In the genomic region with DNA sequence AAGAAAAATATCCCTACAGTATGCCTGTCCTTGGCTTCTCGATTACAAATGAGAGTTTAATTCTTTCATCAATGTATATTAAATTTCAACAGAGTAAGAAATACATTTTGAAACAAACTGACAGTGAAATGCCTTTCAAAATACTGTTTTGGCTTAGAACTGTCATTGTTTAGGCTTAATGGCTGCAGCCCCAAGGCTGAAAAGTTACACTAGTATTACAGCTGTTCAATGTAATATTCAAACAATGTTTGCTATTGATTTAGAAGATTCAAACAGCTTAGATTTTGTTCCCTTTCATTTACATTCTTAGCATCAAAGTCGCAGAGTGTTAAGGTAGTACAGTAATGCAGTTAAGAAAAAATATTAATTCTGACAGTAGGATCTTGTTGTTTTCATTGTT, we compare ENCODE assay signal across 13 cellular contexts.
DNase-seq lines count a peak whose midpoint lies in the region; ATAC-seq and TF ChIP-seq lines count a peak whose summit lies in the region.
"Had no signal": no experiment of that assay in that cellular context is flagged by ENCODE, and none has a peak within 500 bp of the region (broad histone marks: within the 10 kb centered on the region; RNA-seq: fewer than 3 reads in every experiment).

No MANE protein-coding gene starts in this region.

- TF ChIP-seq CTCF in neural crest cell (conservative IDR thresholded peaks at IDR 0.05) (no peak), parathyroid adenoma (IDR thresholded peaks at IDR 0.05) (no peak), WTC11 (IDR thresholded peaks at IDR 0.05) (no peak)

- no peaks in the 10 kb centered on the region for H3K36me3 ChIP-seq in parathyroid adenoma (ENCODE audit: control insufficient read depth, insufficient read depth, low read length)
- H3K36me3 ChIP-seq: BLaER1 treated with 17β-estradiol and CSF1 and Interleukin-3, amounts not matched to agents 10 nM and 100 nM had no signal

- H3K36me3 Mint-ChIP-seq in neural crest cell (ENCODE audit: low read depth), result peaks cover 7% of the 10 kb centered on the region
- H3K36me3 Mint-ChIP-seq in WTC11, result no peaks in the 10 kb centered on the region
- H3K36me3 Mint-ChIP-seq: CD4-positive, CD25-positive, alpha-beta regulatory T cell had no signal

- ATAC-seq in GM21447 (IDR thresholded peaks at IDR 0.05; ENCODE audit: unreplicated experiment) (no peak), WTC11 (no peak)
- ATAC-seq: HCT116 had no signal

- H3K4me3 Mint-ChIP-seq in neural crest cell, result peak overlapping the region; percentile 33
- no peak overlapping the region for H3K4me3 Mint-ChIP-seq in WTC11
- H3K4me3 Mint-ChIP-seq: CD4-positive, CD25-positive, alpha-beta regulatory T cell had no signal

- H3K9me3 ChIP-seq in parathyroid adenoma (ENCODE audit: control insufficient read depth, low read length), result no peaks in the 10 kb centered on the region
- H3K9me3 ChIP-seq: BLaER1 treated with 17β-estradiol and CSF1 and Interleukin-3, amounts not matched to agents 10 nM and 100 nM had no signal

- no peak overlapping the region for H3K9ac ChIP-seq in parathyroid adenoma
- H3K9ac ChIP-seq: BLaER1 treated with 17β-estradiol and CSF1 and Interleukin-3, amounts not matched to agents 10 nM and 100 nM had no signal

- H3K4me3 ChIP-seq in parathyroid adenoma (ENCODE audit: low read depth, low read length), result no peak overlapping the region
- H3K4me3 ChIP-seq: BLaER1 treated with 17β-estradiol and CSF1 and Interleukin-3, amounts not matched to agents 10 nM and 100 nM had no signal

- H3K27me3 ChIP-seq in parathyroid adenoma (ENCODE audit: control insufficient read depth, insufficient read depth, low read length), result no peaks in the 10 kb centered on the region
- H3K27me3 ChIP-seq: BLaER1 treated with 17β-estradiol and CSF1 and Interleukin-3, amounts not matched to agents 10 nM and 100 nM had no signal

- DNase-seq in NCI-H526 (lab: John Stamatoyannopoulos, UW) (peak; percentile 20 to 42), foreskin melanocyte (peak; percentile 60), neural crest cell (ENCODE audit: low read depth, low spot score) (no peak), HCEC 1CT (no peak), WTC11 (ENCODE audit: low spot score) (no peak)
- DNase-seq: 8988T; ACHN; CD4-positive, CD25-positive, alpha-beta regulatory T cell; DMS 273 treated with DMSO at 0.1 percent for 48 hours had no signal

- peak overlapping the region; percentile 25 for H2AFZ ChIP-seq in parathyroid adenoma

- H3K79me2 ChIP-seq in parathyroid adenoma, result no peaks in the 10 kb centered on the region

- CTCF ChIA-PET in WTC11 (lab: Charles Lee), result no interaction called here

- H3K9me3 Mint-ChIP-seq in neural crest cell, result peaks cover 7% of the 10 kb centered on the region
- H3K9me3 Mint-ChIP-seq in WTC11, result peaks cover 18% of the 10 kb centered on the region

- H3K27ac ChIP-seq in parathyroid adenoma, result no peak overlapping the region
- H3K27ac ChIP-seq: BLaER1 treated with 17β-estradiol and CSF1 and Interleukin-3, amounts not matched to agents 10 nM and 100 nM had no signal

- H3K4me2 ChIP-seq in parathyroid adenoma (ENCODE audit: low read length), result no peak overlapping the region
- H3K4me2 ChIP-seq: BLaER1 treated with 17β-estradiol and CSF1 and Interleukin-3, amounts not matched to agents 10 nM and 100 nM had no signal

- peaks cover 2% of the 10 kb centered on the region for H3K4me1 ChIP-seq in parathyroid adenoma

- H3K27me3 Mint-ChIP-seq in neural crest cell (ENCODE audit: low read depth), result no peaks in the 10 kb centered on the region
- H3K27me3 Mint-ChIP-seq in WTC11 (ENCODE audit: low read depth), result no peaks in the 10 kb centered on the region
- H3K27me3 Mint-ChIP-seq: CD4-positive, CD25-positive, alpha-beta regulatory T cell had no signal

- H3K27ac Mint-ChIP-seq in neural crest cell (ENCODE audit: unreplicated experiment) (peak overlapping the region; percentile 23), WTC11 (no peak overlapping the region)
- H3K27ac Mint-ChIP-seq: CD4-positive, CD25-positive, alpha-beta regulatory T cell had no signal

- peaks cover 35% of the 10 kb centered on the region for H3K4me1 Mint-ChIP-seq in neural crest cell
- H3K4me1 Mint-ChIP-seq in WTC11, result no peaks in the 10 kb centered on the region
- H3K4me1 Mint-ChIP-seq: CD4-positive, CD25-positive, alpha-beta regulatory T cell had no signal

- POLR2A ChIA-PET in WTC11 (lab: Charles Lee), result no interaction called here

TF ChIP-seq in WTC11, 78 proteins besides CTCF, POLR2A, EP300 and RAD21 (continues in another document):
- TF ChIP-seq, protein P1, sequence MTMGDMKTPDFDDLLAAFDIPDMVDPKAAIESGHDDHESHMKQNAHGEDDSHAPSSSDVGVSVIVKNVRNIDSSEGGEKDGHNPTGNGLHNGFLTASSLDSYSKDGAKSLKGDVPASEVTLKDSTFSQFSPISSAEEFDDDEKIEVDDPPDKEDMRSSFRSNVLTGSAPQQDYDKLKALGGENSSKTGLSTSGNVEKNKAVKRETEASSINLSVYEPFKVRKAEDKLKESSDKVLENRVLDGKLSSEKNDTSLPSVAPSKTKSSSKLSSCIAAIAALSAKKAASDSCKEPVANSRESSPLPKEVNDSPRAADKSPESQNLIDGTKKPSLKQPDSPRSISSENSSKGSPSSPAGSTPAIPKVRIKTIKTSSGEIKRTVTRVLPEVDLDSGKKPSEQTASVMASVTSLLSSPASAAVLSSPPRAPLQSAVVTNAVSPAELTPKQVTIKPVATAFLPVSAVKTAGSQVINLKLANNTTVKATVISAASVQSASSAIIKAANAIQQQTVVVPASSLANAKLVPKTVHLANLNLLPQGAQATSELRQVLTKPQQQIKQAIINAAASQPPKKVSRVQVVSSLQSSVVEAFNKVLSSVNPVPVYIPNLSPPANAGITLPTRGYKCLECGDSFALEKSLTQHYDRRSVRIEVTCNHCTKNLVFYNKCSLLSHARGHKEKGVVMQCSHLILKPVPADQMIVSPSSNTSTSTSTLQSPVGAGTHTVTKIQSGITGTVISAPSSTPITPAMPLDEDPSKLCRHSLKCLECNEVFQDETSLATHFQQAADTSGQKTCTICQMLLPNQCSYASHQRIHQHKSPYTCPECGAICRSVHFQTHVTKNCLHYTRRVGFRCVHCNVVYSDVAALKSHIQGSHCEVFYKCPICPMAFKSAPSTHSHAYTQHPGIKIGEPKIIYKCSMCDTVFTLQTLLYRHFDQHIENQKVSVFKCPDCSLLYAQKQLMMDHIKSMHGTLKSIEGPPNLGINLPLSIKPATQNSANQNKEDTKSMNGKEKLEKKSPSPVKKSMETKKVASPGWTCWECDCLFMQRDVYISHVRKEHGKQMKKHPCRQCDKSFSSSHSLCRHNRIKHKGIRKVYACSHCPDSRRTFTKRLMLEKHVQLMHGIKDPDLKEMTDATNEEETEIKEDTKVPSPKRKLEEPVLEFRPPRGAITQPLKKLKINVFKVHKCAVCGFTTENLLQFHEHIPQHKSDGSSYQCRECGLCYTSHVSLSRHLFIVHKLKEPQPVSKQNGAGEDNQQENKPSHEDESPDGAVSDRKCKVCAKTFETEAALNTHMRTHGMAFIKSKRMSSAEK (CRISPR knock-in tag; IDR thresholded peaks at IDR 0.05; ENCODE audit: borderline replicate concordance), result no peak
- no peak for TF ChIP-seq TEAD4 (CRISPR knock-in tag; IDR thresholded peaks at IDR 0.05)
- TF ChIP-seq, protein P2, sequence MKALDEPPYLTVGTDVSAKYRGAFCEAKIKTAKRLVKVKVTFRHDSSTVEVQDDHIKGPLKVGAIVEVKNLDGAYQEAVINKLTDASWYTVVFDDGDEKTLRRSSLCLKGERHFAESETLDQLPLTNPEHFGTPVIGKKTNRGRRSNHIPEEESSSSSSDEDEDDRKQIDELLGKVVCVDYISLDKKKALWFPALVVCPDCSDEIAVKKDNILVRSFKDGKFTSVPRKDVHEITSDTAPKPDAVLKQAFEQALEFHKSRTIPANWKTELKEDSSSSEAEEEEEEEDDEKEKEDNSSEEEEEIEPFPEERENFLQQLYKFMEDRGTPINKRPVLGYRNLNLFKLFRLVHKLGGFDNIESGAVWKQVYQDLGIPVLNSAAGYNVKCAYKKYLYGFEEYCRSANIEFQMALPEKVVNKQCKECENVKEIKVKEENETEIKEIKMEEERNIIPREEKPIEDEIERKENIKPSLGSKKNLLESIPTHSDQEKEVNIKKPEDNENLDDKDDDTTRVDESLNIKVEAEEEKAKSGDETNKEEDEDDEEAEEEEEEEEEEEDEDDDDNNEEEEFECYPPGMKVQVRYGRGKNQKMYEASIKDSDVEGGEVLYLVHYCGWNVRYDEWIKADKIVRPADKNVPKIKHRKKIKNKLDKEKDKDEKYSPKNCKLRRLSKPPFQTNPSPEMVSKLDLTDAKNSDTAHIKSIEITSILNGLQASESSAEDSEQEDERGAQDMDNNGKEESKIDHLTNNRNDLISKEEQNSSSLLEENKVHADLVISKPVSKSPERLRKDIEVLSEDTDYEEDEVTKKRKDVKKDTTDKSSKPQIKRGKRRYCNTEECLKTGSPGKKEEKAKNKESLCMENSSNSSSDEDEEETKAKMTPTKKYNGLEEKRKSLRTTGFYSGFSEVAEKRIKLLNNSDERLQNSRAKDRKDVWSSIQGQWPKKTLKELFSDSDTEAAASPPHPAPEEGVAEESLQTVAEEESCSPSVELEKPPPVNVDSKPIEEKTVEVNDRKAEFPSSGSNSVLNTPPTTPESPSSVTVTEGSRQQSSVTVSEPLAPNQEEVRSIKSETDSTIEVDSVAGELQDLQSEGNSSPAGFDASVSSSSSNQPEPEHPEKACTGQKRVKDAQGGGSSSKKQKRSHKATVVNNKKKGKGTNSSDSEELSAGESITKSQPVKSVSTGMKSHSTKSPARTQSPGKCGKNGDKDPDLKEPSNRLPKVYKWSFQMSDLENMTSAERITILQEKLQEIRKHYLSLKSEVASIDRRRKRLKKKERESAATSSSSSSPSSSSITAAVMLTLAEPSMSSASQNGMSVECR (CRISPR knock-in tag; IDR thresholded peaks at IDR 0.05; ENCODE audit: borderline replicate concordance), result no peak
- TF ChIP-seq CBFB (CRISPR knock-in tag; IDR thresholded peaks at IDR 0.05; ENCODE audit: low read depth), result no peak
- TF ChIP-seq, protein P3, sequence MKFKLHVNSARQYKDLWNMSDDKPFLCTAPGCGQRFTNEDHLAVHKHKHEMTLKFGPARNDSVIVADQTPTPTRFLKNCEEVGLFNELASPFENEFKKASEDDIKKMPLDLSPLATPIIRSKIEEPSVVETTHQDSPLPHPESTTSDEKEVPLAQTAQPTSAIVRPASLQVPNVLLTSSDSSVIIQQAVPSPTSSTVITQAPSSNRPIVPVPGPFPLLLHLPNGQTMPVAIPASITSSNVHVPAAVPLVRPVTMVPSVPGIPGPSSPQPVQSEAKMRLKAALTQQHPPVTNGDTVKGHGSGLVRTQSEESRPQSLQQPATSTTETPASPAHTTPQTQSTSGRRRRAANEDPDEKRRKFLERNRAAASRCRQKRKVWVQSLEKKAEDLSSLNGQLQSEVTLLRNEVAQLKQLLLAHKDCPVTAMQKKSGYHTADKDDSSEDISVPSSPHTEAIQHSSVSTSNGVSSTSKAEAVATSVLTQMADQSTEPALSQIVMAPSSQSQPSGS (CRISPR knock-in tag; IDR thresholded peaks at IDR 0.05; ENCODE audit: borderline replicate concordance, low read depth), result no peak
- no peak for TF ChIP-seq ZNF263 (CRISPR knock-in tag; IDR thresholded peaks at IDR 0.05; ENCODE audit: low read depth)
- TF ChIP-seq FOXP1 (CRISPR knock-in tag; IDR thresholded peaks at IDR 0.05; ENCODE audit: borderline replicate concordance), result no peak
- no peak for TF ChIP-seq NR2C2 (CRISPR knock-in tag; IDR thresholded peaks at IDR 0.05)

Comparison
In these comparisons a context has a peak if more than half of its experiments do, and no peak if none do; other contexts are left out.
1. DNase-seq: peak in NCI-H526 (2 of 2) and foreskin melanocyte (single experiment); none in neural crest cell (single experiment), HCEC 1CT (single experiment) and WTC11 (single experiment).